ENCODE assay signal across 20 cellular contexts in the genomic region with DNA sequence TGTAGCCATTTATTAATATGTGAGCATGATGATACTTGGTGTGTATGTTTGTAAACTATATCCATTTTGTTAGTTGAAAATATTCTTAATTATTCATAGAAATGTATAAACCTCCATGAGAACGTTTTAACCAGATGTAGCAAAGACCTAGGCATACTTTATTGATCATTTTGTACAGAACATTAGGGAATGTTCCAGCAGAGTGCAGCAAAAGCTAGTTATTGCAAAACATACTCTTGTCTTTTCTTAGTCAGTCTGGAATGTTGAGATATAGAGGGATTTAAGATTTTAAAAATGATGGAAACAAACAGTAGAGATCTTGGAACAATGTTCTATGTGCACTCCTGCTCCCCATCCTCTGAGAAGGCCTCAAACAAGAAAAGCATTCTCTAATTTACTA.
DNase-seq lines count a peak whose midpoint lies in the region; ATAC-seq and TF ChIP-seq lines count a peak whose summit lies in the region.
"Had no signal": no experiment of that assay in that cellular context is flagged by ENCODE, and none has a peak within 500 bp of the region (broad histone marks: within the 10 kb centered on the region; RNA-seq: fewer than 3 reads in every experiment).

No MANE protein-coding gene starts in this region.

- no peaks in the 10 kb centered on the region for H3K9me3 ChIP-seq in neural cell (ENCODE audit: low read length)
- H3K9me3 ChIP-seq: BLaER1, lower lobe of right lung, spleen, vagina had no signal

- no peak overlapping the region for H2AFZ ChIP-seq in neural cell (ENCODE audit: low read depth, low read length)

- DNase-seq in AG20443 (ENCODE audit: low spot score) (peak; percentile 24), NCI-H1092 (lab: John Stamatoyannopoulos, UW) (peak; percentile 14), fibroblast of peridontal ligament (ENCODE audit: extremely low read depth) (peak; percentile 72), activated gamma-delta T cell (lab: John Stamatoyannopoulos, UW) (no peak), HuH-7.5 (ENCODE audit: low spot score) (no peak), DMS79 (lab: John Stamatoyannopoulos, UW) (no peak)
- DNase-seq: activated naive CD4-positive, alpha-beta T cell treated with Interleukin-2 at 50 U/mL for 16 hours; DMS 273 treated with DMSO at 0.1 percent for 48 hours; lower lobe of right lung; MV-4-11; NCI-H2081; NCI-H510A; spleen; T-cell had no signal

- H4K20me1 ChIP-seq in neural cell (ENCODE audit: insufficient read depth) = no peaks in the 10 kb centered on the region
- H4K20me1 ChIP-seq: BLaER1 had no signal

- H3K27me3 ChIP-seq in neural cell (ENCODE audit: insufficient read depth, low read depth, low read length) = no peaks in the 10 kb centered on the region
- H3K27me3 ChIP-seq: BLaER1, spleen, vagina had no signal

- peak; percentile 63 for TF ChIP-seq CTCF in neural cell (IDR thresholded peaks at IDR 0.05; ENCODE audit: poor library complexity, severe bottlenecking)

- no peak for TF ChIP-seq EP300 in neural cell (conservative IDR thresholded peaks at IDR 0.05; ENCODE audit: poor library complexity, severe bottlenecking)

- ATAC-seq in HG03139 (IDR thresholded peaks at IDR 0.05; ENCODE audit: unreplicated experiment) = no peak
- ATAC-seq: lower lobe of right lung, Right ventricle myocardium inferior, T-cell had no signal

- H3K79me2 ChIP-seq in neural cell (replicated peaks; ENCODE audit: insufficient read depth, low read length) = no peaks in the 10 kb centered on the region

- H3K36me3 ChIP-seq in neural cell (ENCODE audit: insufficient read depth, low read length) = no peaks in the 10 kb centered on the region
- H3K36me3 ChIP-seq: BLaER1, lower lobe of right lung, spleen, vagina had no signal

- no peak overlapping the region for H3K27ac ChIP-seq in neural cell (ENCODE audit: low read length)
- H3K27ac ChIP-seq: BLaER1, coronary artery, lower lobe of right lung, spleen, vagina had no signal

- no peak overlapping the region for H3K4me2 ChIP-seq in neural cell (ENCODE audit: low read length)
- H3K4me2 ChIP-seq: BLaER1 had no signal

- H3K9ac ChIP-seq in neural cell (ENCODE audit: low read length) = no peak overlapping the region
- H3K9ac ChIP-seq: BLaER1 had no signal

- H3K9me2 ChIP-seq in neural cell (ENCODE audit: insufficient read depth, low read length) = no peaks in the 10 kb centered on the region

- no peaks in the 10 kb centered on the region for H3F3A ChIP-seq in neural cell (ENCODE audit: insufficient read depth, low read length, poor library complexity, severe bottlenecking)

- no peak overlapping the region for H3K4me3 ChIP-seq in neural cell (ENCODE audit: low read length)
- H3K4me3 ChIP-seq: BLaER1, coronary artery, lower lobe of right lung, spleen, vagina had no signal

- TF ChIP-seq RAD21 in neural cell (conservative IDR thresholded peaks at IDR 0.05) = peak; percentile 72

TF ChIP-seq in neural cell, 6 proteins besides CTCF, POLR2A, EP300 and RAD21:
- TF ChIP-seq MXI1 (conservative IDR thresholded peaks at IDR 0.05; ENCODE audit: poor library complexity, severe bottlenecking) (no peak), SMC3 (conservative IDR thresholded peaks at IDR 0.05; ENCODE audit: poor library complexity) (peak; percentile 70), EZH2 (IDR thresholded peaks at IDR 0.05; ENCODE audit: borderline replicate concordance, insufficient read depth, low read length, poor library complexity, severe bottlenecking) (no peak), POLR2AphosphoS5 (IDR thresholded peaks at IDR 0.05) (no peak), TAF1 (IDR thresholded peaks at IDR 0.05; ENCODE audit: low read depth) (no peak)
- TF ChIP-seq, protein P1, sequence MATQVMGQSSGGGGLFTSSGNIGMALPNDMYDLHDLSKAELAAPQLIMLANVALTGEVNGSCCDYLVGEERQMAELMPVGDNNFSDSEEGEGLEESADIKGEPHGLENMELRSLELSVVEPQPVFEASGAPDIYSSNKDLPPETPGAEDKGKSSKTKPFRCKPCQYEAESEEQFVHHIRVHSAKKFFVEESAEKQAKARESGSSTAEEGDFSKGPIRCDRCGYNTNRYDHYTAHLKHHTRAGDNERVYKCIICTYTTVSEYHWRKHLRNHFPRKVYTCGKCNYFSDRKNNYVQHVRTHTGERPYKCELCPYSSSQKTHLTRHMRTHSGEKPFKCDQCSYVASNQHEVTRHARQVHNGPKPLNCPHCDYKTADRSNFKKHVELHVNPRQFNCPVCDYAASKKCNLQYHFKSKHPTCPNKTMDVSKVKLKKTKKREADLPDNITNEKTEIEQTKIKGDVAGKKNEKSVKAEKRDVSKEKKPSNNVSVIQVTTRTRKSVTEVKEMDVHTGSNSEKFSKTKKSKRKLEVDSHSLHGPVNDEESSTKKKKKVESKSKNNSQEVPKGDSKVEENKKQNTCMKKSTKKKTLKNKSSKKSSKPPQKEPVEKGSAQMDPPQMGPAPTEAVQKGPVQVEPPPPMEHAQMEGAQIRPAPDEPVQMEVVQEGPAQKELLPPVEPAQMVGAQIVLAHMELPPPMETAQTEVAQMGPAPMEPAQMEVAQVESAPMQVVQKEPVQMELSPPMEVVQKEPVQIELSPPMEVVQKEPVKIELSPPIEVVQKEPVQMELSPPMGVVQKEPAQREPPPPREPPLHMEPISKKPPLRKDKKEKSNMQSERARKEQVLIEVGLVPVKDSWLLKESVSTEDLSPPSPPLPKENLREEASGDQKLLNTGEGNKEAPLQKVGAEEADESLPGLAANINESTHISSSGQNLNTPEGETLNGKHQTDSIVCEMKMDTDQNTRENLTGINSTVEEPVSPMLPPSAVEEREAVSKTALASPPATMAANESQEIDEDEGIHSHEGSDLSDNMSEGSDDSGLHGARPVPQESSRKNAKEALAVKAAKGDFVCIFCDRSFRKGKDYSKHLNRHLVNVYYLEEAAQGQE (IDR thresholded peaks at IDR 0.05; ENCODE audit: borderline replicate concordance) = no peak

Comparison
In these comparisons a context has a peak if more than half of its experiments do, and no peak if none do; other contexts are left out.
1. DNase-seq: peak in AG20443 (single experiment), NCI-H1092 (single experiment) and fibroblast of peridontal ligament (single experiment); none in activated gamma-delta T cell (single experiment), HuH-7.5 (single experiment) and DMS79 (single experiment).